In genomic region chr6:43954311-43955131, GRCh38 we compare ENCODE assay signal across 21 cellular contexts.
DNase-seq lines count a peak whose midpoint lies in the region; ATAC-seq, FAIRE-seq and TF ChIP-seq lines count a peak whose summit lies in the region.
"Had no signal": no experiment of that assay in that cellular context is flagged by ENCODE, and none has a peak within 500 bp of the region (broad histone marks: within the 10 kb centered on the region; RNA-seq: fewer than 3 reads in every experiment).

No MANE protein-coding gene starts in this region.

- no peak overlapping the region for H4K5ac ChIP-seq in H1 (ENCODE audit: insufficient read length, low read depth, low read length)

- H3K14ac ChIP-seq in H1 (ENCODE audit: insufficient read length), result no peak overlapping the region

- H3K23ac ChIP-seq in H1 (ENCODE audit: insufficient read length), result no peak overlapping the region

- H2BK5ac ChIP-seq in H1 (ENCODE audit: low read depth, low read length), result no peak overlapping the region

- H3K56ac ChIP-seq in H1 (replicated peaks; ENCODE audit: insufficient read length, low read depth, low read length), result no peak overlapping the region

- no peak overlapping the region for H3K4ac ChIP-seq in H1 (replicated peaks; ENCODE audit: insufficient read length, low read depth, low read length)

- no peak for TF ChIP-seq EP300 in H1 (IDR thresholded peaks at IDR 0.05; ENCODE audit: borderline replicate concordance in 1 of 2, low read depth in 2 of 2, low read length in 2 of 2)

- H4K8ac ChIP-seq in H1 (ENCODE audit: extremely low read depth, insufficient read depth, low read length), result peak overlapping the region; percentile 47; the same call in 1 of the 2 replicates

- peak overlapping the region; percentile 48; the same call in 1 of the 2 replicates for H2BK20ac ChIP-seq in H1 (ENCODE audit: low read length)

- in situ Hi-C loops in gastrocnemius medialis (cut with MboI; ENCODE audit: low sequenced_read_pairs in 4 of 4), result loop anchor here in 1 of 4 donors (10.0 kb wide), 1 partner anchor 190 kb away; no protein-coding TSS in a partner anchor

- no peaks in the 10 kb centered on the region for H4K20me1 ChIP-seq in H1 (replicated peaks in 1 of 2; ENCODE audit: control insufficient read depth in 1 of 2, insufficient read depth in 2 of 2, low read length in 2 of 2)

- H3K27me3 ChIP-seq in RWPE2 (ENCODE audit: insufficient read depth, poor library complexity, severe bottlenecking) (no peaks in the 10 kb centered on the region), H1 (replicated peaks in 1 of 4; ENCODE audit: control insufficient read depth in 3 of 4, extremely low read depth in 1 of 4, insufficient read depth in 3 of 4, low read length in 3 of 4) (no peaks in the 10 kb centered on the region), gastrocnemius medialis (no peaks in the 10 kb centered on the region)
- H3K27me3 ChIP-seq: body of pancreas, testis had no signal

- CTCF ChIA-PET in H1 (lab: Charles Lee; ENCODE audit: partially characterized antibody), result interaction anchor here (0.5 to 13.3 kb wide), 66 partner anchors 9 to 1345 kb away, joined by 3 to 142 read pairs (median 4); partner anchors contain the start of gene VEGFA

- no peaks in the 10 kb centered on the region for H3K36me3 ChIP-seq in RWPE2 (ENCODE audit: low read depth)
- H3K36me3 ChIP-seq in H1 (ENCODE audit: control insufficient read depth in 2 of 4, insufficient read depth in 4 of 4, low read length in 3 of 4), result no peaks in the 10 kb centered on the region
- H3K36me3 ChIP-seq in gastrocnemius medialis, result no peaks in the 10 kb centered on the region
- H3K36me3 ChIP-seq: lower lobe of right lung had no signal

- H3K9ac ChIP-seq in H1 (replicated peaks in 1 of 4; ENCODE audit: extremely low read depth in 1 of 4, low read depth in 3 of 4, low read length in 3 of 4), result no peak overlapping the region

- no peaks in the 10 kb centered on the region for H3K23me2 ChIP-seq in H1 (ENCODE audit: low read depth, low read length)

- no peak overlapping the region for H3K27ac ChIP-seq in RWPE2 (ENCODE audit: poor library complexity, severe bottlenecking)
- no peak overlapping the region for H3K27ac ChIP-seq in H1 (ENCODE audit: low read depth, low read length)
- H3K27ac ChIP-seq in gastrocnemius medialis, result peak overlapping the region; percentile 85 to 97 (median 88)
- H3K27ac ChIP-seq: body of pancreas, lower lobe of right lung, PC-9, testis had no signal

- H3K79me1 ChIP-seq in H1 (ENCODE audit: low read depth, low read length), result no peaks in the 10 kb centered on the region

- peak; percentile 23 for DNase-seq in RWPE2 (ENCODE audit: low spot score)
- peak in 1 of 2 experiments; percentile 40 for DNase-seq in H1 (ENCODE audit: low read depth in 1 of 2, low spot score in 2 of 2)
- peak; percentile 71 for DNase-seq in left kidney (ENCODE audit: low read depth, low spot score)
- DNase-seq in gastrocnemius medialis, result peak; percentile 42 to 95
- no peak for DNase-seq in T-helper 9 cell
- no peak for DNase-seq in SKM-1 treated with dmso at 0.1 percent for 144 hours (lab: John Stamatoyannopoulos, UW; ENCODE audit: unreplicated experiment)
- DNase-seq: activated CD8-positive, alpha-beta T cell treated with anti-CD3 and anti-CD28 coated beads, Interleukin-2, amount 10 ng/mL, durations not matched to agents 7 days and 5 days; DMS153; lower lobe of right lung; NCI-H1092; NCI-H2029 treated with DMSO at 0.1 percent for 48 hours; NCI-H446; PC-9; stimulated activated naive B cell treated with anti-CD40 and anti-IgM and Interleukin-4, amounts not matched to agents 10 μg/mL and 1 μg/mL and 100 μg/mL, for 72 hours had no signal

- H4K91ac ChIP-seq in H1 (replicated peaks; ENCODE audit: insufficient read length, low read length), result peak overlapping the region; percentile 61

- H3K18ac ChIP-seq in H1 (ENCODE audit: extremely low read depth, low read length), result no peak overlapping the region; the same call in 1 of the 2 replicates

- TF ChIP-seq RAD21 in H1 (IDR thresholded peaks at IDR 0.05 in 1 of 2, conservative IDR thresholded peaks at IDR 0.05 in 1 of 2; ENCODE audit: low read depth in 2 of 2, low read length in 2 of 2), result no peak

- no peak overlapping the region for H3K4me2 ChIP-seq in H1 (ENCODE audit: insufficient read depth in 1 of 2, low read depth in 2 of 2, low read length in 2 of 2)
- H3K4me2 ChIP-seq: PC-9 had no signal

- intact Hi-C loops in gastrocnemius medialis (cut with DNase I; ENCODE audit: low total_unique reads), result loop anchor here (1.0 to 5.0 kb wide), 3 partner anchors 35 to 157 kb away; no protein-coding TSS in a partner anchor

- TF ChIP-seq CTCF in RWPE2 (IDR thresholded peaks at IDR 0.05; ENCODE audit: poor library complexity, severe bottlenecking) (no peak), H1 (IDR thresholded peaks at IDR 0.05; ENCODE audit: control extremely low read depth in 1 of 3, insufficient read depth in 1 of 3, low read depth in 1 of 3, low read length in 3 of 3) (no peak), gastrocnemius medialis (IDR thresholded peaks at IDR 0.05 in 4 of 5, conservative IDR thresholded peaks at IDR 0.05 in 1 of 5) (no peak)

- H2BK120ac ChIP-seq in H1 (replicated peaks; ENCODE audit: low read depth, low read length), result no peak overlapping the region

- POLR2A ChIA-PET in H1 (lab: Charles Lee; ENCODE audit: partially characterized antibody), result interaction anchor here (1.0 to 2.2 kb wide), 10 partner anchors 12 to 341 kb away, joined by 3 to 10 read pairs (median 4); partner anchors contain the start of gene VEGFA

- no peak for ATAC-seq in RWPE2 (ENCODE audit: low read depth)
- ATAC-seq in gastrocnemius medialis, result peak; percentile 72 to 76
- ATAC-seq in GM18870 (IDR thresholded peaks at IDR 0.05; ENCODE audit: unreplicated experiment), result no peak
- ATAC-seq: activated CD8-positive, alpha-beta T cell treated with anti-CD3 and anti-CD28 coated beads, Interleukin-2, amount 10 ng/mL, durations not matched to agents 7 days and 5 days; body of pancreas; lower lobe of right lung; stimulated activated naive B cell treated with anti-CD40 and anti-IgM and Interleukin-4, amounts not matched to agents 10 μg/mL and 1 μg/mL and 100 μg/mL, for 72 hours had no signal

- TF ChIP-seq POLR2A in H1 (IDR thresholded peaks at IDR 0.05; ENCODE audit: control extremely low read depth in 1 of 2, low read depth in 2 of 2, low read length in 2 of 2), result no peak
- peak; percentile 67 to 68 for TF ChIP-seq POLR2A in gastrocnemius medialis (IDR thresholded peaks at IDR 0.05)

- no peaks in the 10 kb centered on the region for H3K79me2 ChIP-seq in H1 (ENCODE audit: control insufficient read depth in 1 of 2, insufficient read depth in 2 of 2, low read length in 2 of 2)

- H3K9me3 ChIP-seq in RWPE2 (ENCODE audit: severe bottlenecking) (no peaks in the 10 kb centered on the region), H1 (ENCODE audit: insufficient read depth in 2 of 2, low read depth in 1 of 2, low read length in 1 of 2) (no peaks in the 10 kb centered on the region), gastrocnemius medialis (no peaks in the 10 kb centered on the region)
- H3K9me3 ChIP-seq: body of pancreas, lower lobe of right lung, testis had no signal

- no peak overlapping the region for H2AK5ac ChIP-seq in H1 (ENCODE audit: low read depth, low read length)

- peak overlapping the region; percentile 44; the same call in 1 of the 2 replicates for H2BK12ac ChIP-seq in H1 (ENCODE audit: low read depth, low read length)

- peak overlapping the region; percentile 61; the same call in 1 of the 2 replicates for H2BK15ac ChIP-seq in H1 (ENCODE audit: low read length)

- WGBS in H1 (ENCODE audit: extremely low coverage in 1 of 2, insufficient coverage in 1 of 2, insufficient read length in 1 of 2, insufficient replicate concordance in 2 of 2, low coverage in 1 of 2, low lambda C conversion rate in 2 of 2, missing lambda C conversion rate in 1 of 2), 2 experiments, result 86% methylated on average over 12 of the region's 12 CpGs; no CpG with 5 or more reads in 1 of the 2 experiments

- FAIRE-seq in H1 (lab: Jason Lieb, UNC), result no peak
- FAIRE-seq: colon, GM12878, H54, HTR-8/SVneo had no signal

- H3K4me3 ChIP-seq in RWPE2 (ENCODE audit: severe bottlenecking), result no peak overlapping the region
- no peak overlapping the region for H3K4me3 ChIP-seq in H1 (ENCODE audit: extremely low read depth in 1 of 4, insufficient read depth in 2 of 4, low read depth in 3 of 4, low read length in 4 of 4)
- H3K4me3 ChIP-seq in gastrocnemius medialis, result peak overlapping the region in 2 of 4 donors; percentile 1 to 24
- H3K4me3 ChIP-seq: body of pancreas, GM12878, lower lobe of right lung, PC-9, testis had no signal

- H2AFZ ChIP-seq in H1 (ENCODE audit: low read length), result no peak overlapping the region
- H2AFZ ChIP-seq: PC-9 had no signal

- H3K4me1 ChIP-seq in RWPE2 (ENCODE audit: insufficient read depth, poor library complexity, severe bottlenecking) (no peaks in the 10 kb centered on the region), H1 (replicated peaks in 1 of 4; ENCODE audit: control insufficient read depth in 3 of 4, insufficient read depth in 4 of 4, low read length in 3 of 4) (peaks cover 0 to 5% (median 1%) of the 10 kb centered on the region in 4 experiments; a peak in 2 of 7 replicates), gastrocnemius medialis (peaks cover 14 to 16% of the 10 kb centered on the region in 2 donors)
- H3K4me1 ChIP-seq: lower lobe of right lung had no signal

TF ChIP-seq in H1, 55 proteins besides CTCF, POLR2A, EP300 and RAD21:
- TF ChIP-seq HDAC6 (IDR thresholded peaks at IDR 0.05; ENCODE audit: low read depth, low read length) (no peak), GABPA (IDR thresholded peaks at IDR 0.05; ENCODE audit: borderline replicate concordance, insufficient read depth, low read length) (no peak), TBP (IDR thresholded peaks at IDR 0.05; ENCODE audit: low read depth, low read length) (no peak), SRF (IDR thresholded peaks at IDR 0.05; ENCODE audit: low read depth, low read length) (no peak), CHD1 (IDR thresholded peaks at IDR 0.05; ENCODE audit: low read depth, low read length) (no peak), CHD2 (IDR thresholded peaks at IDR 0.05; ENCODE audit: low read length) (no peak), CEBPB (IDR thresholded peaks at IDR 0.05; ENCODE audit: low read depth, low read length) (no peak), JUN (IDR thresholded peaks at IDR 0.05; ENCODE audit: low read depth, low read length) (no peak), MAFK (IDR thresholded peaks at IDR 0.05; ENCODE audit: low read depth, low read length) (no peak), RFX5 (IDR thresholded peaks at IDR 0.05; ENCODE audit: borderline replicate concordance, low read depth, low read length) (no peak), CBX5 (IDR thresholded peaks at IDR 0.05; ENCODE audit: low read depth, low read length) (no peak), HDAC2 (IDR thresholded peaks at IDR 0.05; ENCODE audit: borderline replicate concordance in 1 of 2, low read depth in 2 of 2, low read length in 2 of 2) (no peak), EGR1 (IDR thresholded peaks at IDR 0.05; ENCODE audit: borderline replicate concordance, low read depth, low read length) (no peak)

Comparison
In these comparisons a context has a peak if more than half of its experiments do, and no peak if none do; other contexts are left out.
1. ATAC-seq: peak in gastrocnemius medialis (2 of 2); none in RWPE2 (single experiment) and GM18870 (single experiment).
2. DNase-seq: peak in RWPE2 (single experiment), left kidney (single experiment) and gastrocnemius medialis (2 of 2); none in T-helper 9 cell (single experiment) and SKM-1 treated with dmso at 0.1 percent for 144 hours (single experiment).
3. H3K27ac ChIP-seq: peak in gastrocnemius medialis (4 of 4); none in RWPE2 (single experiment) and H1 (single experiment).
4. POLR2A ChIP-seq: peak in gastrocnemius medialis (2 of 2); none in H1 (0 of 2).